ENCODE assay signal across 29 cellular contexts in the genomic region with DNA sequence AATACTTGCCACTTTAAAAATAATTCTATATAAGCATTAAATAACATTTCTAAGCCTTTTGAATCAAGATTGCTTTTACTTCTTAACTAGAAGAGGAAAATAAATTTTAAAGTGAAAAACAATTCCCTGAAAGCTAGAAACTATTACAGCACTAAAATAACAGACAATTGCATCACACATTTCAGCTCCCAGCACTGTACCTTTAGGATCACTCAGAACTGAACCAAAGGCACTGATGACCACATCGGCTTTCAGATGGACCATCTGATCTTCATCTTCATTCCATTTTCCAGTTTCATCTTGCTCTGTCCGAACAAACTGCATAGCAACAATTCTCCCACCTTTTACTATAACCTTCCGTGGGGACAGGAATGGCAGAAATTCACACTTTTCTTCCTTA.
"Had no signal": no experiment of that assay in that cellular context is flagged by ENCODE, and none has a peak within 500 bp of the region (broad histone marks: within the 10 kb centered on the region; RNA-seq: fewer than 3 reads in every experiment).

No MANE protein-coding gene starts in this region.

- H3K27me3 Mint-ChIP-seq: activated B cell treated with CpG ODN at 0.5 μM for 24 hours; activated CD4-positive, alpha-beta T cell treated with anti-CD3 and anti-CD28 coated beads, Interleukin-2, amount 10 ng/mL, durations not matched to agents 24 days and 14 days; activated naive CD8-positive, alpha-beta T cell; activated T-helper 17 cell treated with anti-CD3 and anti-CD28 coated beads, Interleukin-2, amount 50 U/mL, for 72 hours had no signal

- H3K27ac ChIP-seq: breast epithelium, Peyer's patch, SJSA1 had no signal

- H3K27me3 ChIP-seq: breast epithelium, MG63, Peyer's patch, SJSA1 had no signal

- H3K4me3 ChIP-seq: breast epithelium, MG63, Peyer's patch, SJSA1 had no signal

- H3K36me3 ChIP-seq: Peyer's patch, SJSA1 had no signal

- H3K9me3 ChIP-seq: breast epithelium, MG63, Peyer's patch, SJSA1 had no signal

- H3K4me1 Mint-ChIP-seq: activated B cell treated with CpG ODN at 0.5 μM for 24 hours; activated CD4-positive, alpha-beta T cell treated with anti-CD3 and anti-CD28 coated beads, Interleukin-2, amount 10 ng/mL, durations not matched to agents 24 days and 14 days; activated T-helper 17 cell treated with anti-CD3 and anti-CD28 coated beads, Interleukin-2, amount 50 U/mL, for 72 hours had no signal

- H3K4me1 ChIP-seq: breast epithelium, Peyer's patch, SJSA1 had no signal

- DNase-seq: activated B cell treated with CpG ODN at 0.5 μM for 24 hours; activated CD4-positive, alpha-beta T cell treated with anti-CD3 and anti-CD28 coated beads for 1 hour; activated CD4-positive, alpha-beta T cell treated with anti-CD3 and anti-CD28 coated beads, Interleukin-2, amount 10 ng/mL, durations not matched to agents 24 days and 14 days; activated CD4-positive, alpha-beta T cell treated with anti-CD3 and anti-CD28 coated beads, Interleukin-2, amount 50 U/mL, for 48 hours; activated CD8-positive, alpha-beta memory T cell treated with anti-CD3 and anti-CD28 coated beads for 24 hours; activated gamma-delta T cell; activated naive CD4-positive, alpha-beta T cell treated with anti-CD3 and anti-CD28 coated beads for 36 hours; activated T-cell treated with anti-CD3 and anti-CD28 coated beads for 4 hours; activated T-cell treated with anti-CD3 and anti-CD28 coated beads, Interleukin-2, amount 50 U/mL, for 48 hours; anterior cingulate cortex; central memory CD4-positive, alpha-beta T cell; MG63; MV-4-11; NCI-H1092 treated with DMSO at 0.1 percent for 48 hours; NCI-H1417 treated with DMSO at 0.1 percent for 48 hours; NCI-H1694 treated with DMSO at 0.1 percent for 48 hours; NCI-H2029 treated with DMSO at 0.1 percent for 48 hours; NCI-H510A treated with DMSO at 0.1 percent for 48 hours; NCI-H69; NK-92 treated with Interleukin-12 subunit alpha and Interleukin-12 subunit beta, amount 100 ng/mL, for 24 hours; OCI-M1; Peyer's patch; SHP77; T-helper 2 cell; T1000 had no signal

- H3K27ac Mint-ChIP-seq: activated B cell treated with CpG ODN at 0.5 μM for 24 hours; activated CD4-positive, alpha-beta T cell treated with anti-CD3 and anti-CD28 coated beads, Interleukin-2, amount 10 ng/mL, durations not matched to agents 24 days and 14 days; activated naive CD4-positive, alpha-beta T cell treated with anti-CD3 and anti-CD28 coated beads for 36 hours; activated naive CD8-positive, alpha-beta T cell; activated T-helper 17 cell treated with anti-CD3 and anti-CD28 coated beads, Interleukin-2, amount 50 U/mL, for 72 hours had no signal

- H3K4me3 Mint-ChIP-seq: activated B cell treated with CpG ODN at 0.5 μM for 24 hours; activated CD4-positive, alpha-beta T cell treated with anti-CD3 and anti-CD28 coated beads, Interleukin-2, amount 10 ng/mL, durations not matched to agents 24 days and 14 days; activated naive CD4-positive, alpha-beta T cell treated with anti-CD3 and anti-CD28 coated beads for 36 hours; activated naive CD8-positive, alpha-beta T cell; activated T-helper 17 cell treated with anti-CD3 and anti-CD28 coated beads, Interleukin-2, amount 50 U/mL, for 72 hours had no signal

- H3K9me3 Mint-ChIP-seq: activated B cell treated with CpG ODN at 0.5 μM for 24 hours; activated CD4-positive, alpha-beta T cell treated with anti-CD3 and anti-CD28 coated beads, Interleukin-2, amount 10 ng/mL, durations not matched to agents 24 days and 14 days; activated naive CD4-positive, alpha-beta T cell treated with anti-CD3 and anti-CD28 coated beads for 36 hours; activated T-helper 17 cell treated with anti-CD3 and anti-CD28 coated beads, Interleukin-2, amount 50 U/mL, for 72 hours had no signal
